Comparison of ENCODE assay signal across 26 cellular contexts in the genomic region with DNA sequence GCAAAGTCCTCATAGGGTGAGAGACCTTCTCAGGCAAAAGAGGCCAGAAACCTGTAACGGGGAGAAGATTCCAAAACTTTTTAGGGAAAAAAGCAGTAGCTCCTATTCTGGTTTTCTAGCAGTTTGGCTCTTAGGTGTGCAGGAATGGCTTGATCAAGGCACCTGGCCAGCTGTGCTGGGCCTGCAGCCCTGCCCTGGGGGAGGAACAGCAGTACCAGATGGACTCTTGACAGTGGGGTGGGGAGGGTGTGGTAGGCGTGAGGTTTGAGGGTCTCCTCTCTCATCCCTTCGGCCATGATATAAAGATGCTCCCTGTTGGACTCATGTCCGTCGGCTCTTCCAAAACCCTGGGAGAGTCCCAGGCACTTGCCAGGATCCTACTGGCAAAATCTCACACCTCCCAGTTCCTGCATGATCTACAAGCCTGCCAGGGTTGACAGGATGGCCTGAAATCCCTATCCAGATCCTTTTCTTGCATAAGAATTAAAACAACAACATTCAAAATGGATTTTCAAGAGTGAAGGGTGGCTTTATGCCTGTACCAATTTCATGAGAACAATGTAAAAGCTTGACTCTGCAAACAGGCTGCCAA.
"Had no signal": no experiment of that assay in that cellular context is flagged by ENCODE, and none has a peak within 500 bp of the region (broad histone marks: within the 10 kb centered on the region; RNA-seq: fewer than 3 reads in every experiment).

No MANE protein-coding gene starts in this region.

- H3K79me2 ChIP-seq: hepatocyte had no signal

- H3K4me3 ChIP-seq: colonic mucosa, esophagus squamous epithelium, gastroesophageal sphincter, heart left ventricle, hepatocyte, left lung, lower lobe of right lung, mucosa of descending colon had no signal

- DNase-seq: colonic mucosa; cortex of kidney; effector CD8-positive, alpha-beta T cell; effector memory CD8-positive, alpha-beta T cell; endodermal cell; erythroblast; esophagus squamous epithelium; foreskin keratinocyte; heart left ventricle; hypothalamus; immature natural killer cell; islet precursor cell; left cardiac atrium; left lung; left ventricle myocardium superior; lower lobe of right lung; mesenchymal stem cell; mucosa of descending colon; naive B cell; naive thymus-derived CD8-positive, alpha-beta T cell had no signal

- H3K27ac ChIP-seq: colonic mucosa, epithelial cell of prostate, esophagus squamous epithelium, foreskin keratinocyte, gastroesophageal sphincter, heart left ventricle, hepatocyte, left lung, lower lobe of right lung had no signal

- ATAC-seq: effector memory CD8-positive, alpha-beta T cell; esophagus mucosa; foreskin keratinocyte; gastroesophageal sphincter; heart left ventricle; left cardiac atrium; left lung; left ventricle myocardium superior; lower lobe of right lung; mucosa of descending colon; naive thymus-derived CD8-positive, alpha-beta T cell had no signal

- H3K4me1 ChIP-seq: colonic mucosa, esophagus squamous epithelium, foreskin keratinocyte, gastroesophageal sphincter, heart left ventricle, left lung, lower lobe of right lung had no signal

- H3K4me2 ChIP-seq: hepatocyte had no signal

- H3K27me3 ChIP-seq: colonic mucosa, esophagus squamous epithelium, foreskin keratinocyte, hepatocyte, left lung had no signal

- H3K36me3 ChIP-seq: colonic mucosa, esophagus squamous epithelium, gastroesophageal sphincter, heart left ventricle, left lung, lower lobe of right lung had no signal

- H3K9me3 ChIP-seq: colonic mucosa, esophagus squamous epithelium, lower lobe of right lung, mucosa of descending colon had no signal

- FAIRE-seq: endometrium, frontal cortex had no signal

- H2AFZ ChIP-seq: hepatocyte had no signal
